In the genomic region with DNA sequence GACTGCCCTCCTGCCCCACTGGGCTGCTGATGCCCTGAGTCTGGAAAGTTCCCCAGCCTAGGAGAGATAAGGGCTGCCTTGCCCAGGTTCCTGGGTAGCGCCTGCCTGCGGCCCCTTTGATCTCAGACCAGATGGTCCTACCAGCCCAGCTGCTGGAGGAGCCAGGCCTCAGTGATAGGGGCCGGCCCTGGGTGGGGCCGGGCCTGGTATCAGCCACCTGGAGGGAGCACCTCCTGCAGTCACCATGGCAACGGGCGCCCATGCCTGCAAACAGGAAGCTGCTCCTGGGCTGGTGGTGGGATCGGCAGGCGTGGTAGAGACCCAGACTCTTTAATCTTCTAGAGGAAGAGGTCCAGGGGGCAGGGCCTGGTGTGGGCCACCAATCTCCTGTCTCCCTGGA, we compare ENCODE assay signal across 12 cellular contexts.
DNase-seq lines count a peak whose midpoint lies in the region; ATAC-seq and TF ChIP-seq lines count a peak whose summit lies in the region.
"Had no signal": no experiment of that assay in that cellular context is flagged by ENCODE, and none has a peak within 500 bp of the region (broad histone marks: within the 10 kb centered on the region; RNA-seq: fewer than 3 reads in every experiment).

No MANE protein-coding gene starts in this region.

- ATAC-seq in GM18909 (IDR thresholded peaks at IDR 0.05; ENCODE audit: poor library complexity, unreplicated experiment): no peak

- no peak overlapping the region for H2BK5ac ChIP-seq in mesenchymal stem cell (ENCODE audit: low read depth, low read length, poor library complexity, severe bottlenecking)

- peak overlapping the region; percentile 87 to 97 for H2BK12ac ChIP-seq in mesenchymal stem cell (ENCODE audit: low read length in 2 of 2)

- peak; percentile 12 for DNase-seq in NCI-H1092 treated with DMSO at 0.1 percent for 48 hours (lab: John Stamatoyannopoulos, UW)
- DNase-seq in NCI-H1092 (lab: John Stamatoyannopoulos, UW): no peak
- peak; percentile 64 for DNase-seq in Jurkat, Clone E6-1 (ENCODE audit: low read depth, low spot score)
- peak; percentile 20 for DNase-seq in RPMI8226
- DNase-seq in mesenchymal stem cell: no peak
- DNase-seq in HEK293T (ENCODE audit: extremely low spot score): no peak
- no peak for DNase-seq in superior temporal gyrus (ENCODE audit: extremely low spot score)
- DNase-seq: 8988T; activated effector memory CD4-positive, alpha-beta T cell treated with anti-CD3 and anti-CD28 coated beads, Interleukin-2, amount 50 U/mL, for 16 hours had no signal

- no peak overlapping the region for H2AFZ ChIP-seq in mesenchymal stem cell (ENCODE audit: low read depth, low read length)

- POLR2A ChIA-PET in HEK293T (lab: Yijun Ruan, JAX): no interaction called here

- no peaks in the 10 kb centered on the region for H3K9me3 ChIP-seq in mesenchymal stem cell (ENCODE audit: control insufficient read depth, low read length)
- H3K9me3 ChIP-seq: SJSA1 had no signal

- no peak overlapping the region for H3K4me2 ChIP-seq in mesenchymal stem cell (ENCODE audit: low read length, poor library complexity, severe bottlenecking)

- H3K27me3 ChIP-seq in mesenchymal stem cell (ENCODE audit: control insufficient read depth in 1 of 2, insufficient read depth in 1 of 2, low read length in 2 of 2): peaks cover 49 to 79% of the 10 kb centered on the region in 2 experiments

- H4K8ac ChIP-seq in mesenchymal stem cell (ENCODE audit: low read length): no peak overlapping the region

- no peak overlapping the region for H2AK5ac ChIP-seq in mesenchymal stem cell (ENCODE audit: low read length, severe bottlenecking)

- H4K91ac ChIP-seq in mesenchymal stem cell (ENCODE audit: low read length): no peak overlapping the region

- peak overlapping the region in 1 of 2 experiments; percentile 62 for H3K14ac ChIP-seq in mesenchymal stem cell (ENCODE audit: low read length in 2 of 2)

- H2BK15ac ChIP-seq in mesenchymal stem cell (ENCODE audit: low read depth, poor library complexity, severe bottlenecking): peak overlapping the region; percentile 52

- CTCF ChIA-PET in HEK293T (lab: Yijun Ruan, JAX): no interaction called here

- peaks cover 21% of the 10 kb centered on the region for H3K4me1 ChIP-seq in mesenchymal stem cell (ENCODE audit: control insufficient read depth, insufficient read depth, low read depth, low read length)

- no peaks in the 10 kb centered on the region for H3K36me3 ChIP-seq in mesenchymal stem cell (ENCODE audit: control insufficient read depth in 1 of 2, insufficient read depth in 2 of 2, low read depth in 1 of 2, low read length in 2 of 2)
- H3K36me3 ChIP-seq: SJSA1 had no signal

- H3K4ac ChIP-seq in mesenchymal stem cell (ENCODE audit: low read depth in 1 of 2, low read length in 2 of 2): peak overlapping the region; percentile 11 to 13

- WGBS in mesenchymal stem cell: 62% methylated on average over 8 of the region's 8 CpGs

- H3K79me1 ChIP-seq in mesenchymal stem cell (replicated peaks; ENCODE audit: low read length, poor library complexity, severe bottlenecking): no peaks in the 10 kb centered on the region

- no peak overlapping the region for H2BK120ac ChIP-seq in mesenchymal stem cell (ENCODE audit: low read depth, low read length)

- no peak overlapping the region for H3K4me3 ChIP-seq in Jurkat, Clone E6-1 (ENCODE audit: low read length)
- H3K4me3 ChIP-seq in mesenchymal stem cell (ENCODE audit: insufficient read depth in 1 of 2, low read depth in 1 of 2, low read length in 2 of 2): no peak overlapping the region
- H3K4me3 ChIP-seq: lung, SJSA1 had no signal

- H3K23ac ChIP-seq in mesenchymal stem cell (ENCODE audit: low read length in 2 of 2): no peak overlapping the region

- no peak overlapping the region for H3K27ac ChIP-seq in mesenchymal stem cell (ENCODE audit: low read length, poor library complexity, severe bottlenecking)
- H3K27ac ChIP-seq: SJSA1 had no signal

- no peak overlapping the region for H3K9ac ChIP-seq in mesenchymal stem cell (ENCODE audit: low read length)

- peak overlapping the region; percentile 18 to 65 for H3K18ac ChIP-seq in mesenchymal stem cell (ENCODE audit: low read depth in 1 of 2, low read length in 2 of 2)

TF ChIP-seq in HEK293T, 16 proteins besides CTCF, POLR2A, EP300 and RAD21:
- TF ChIP-seq FOXK2 (IDR thresholded peaks at IDR 0.05) (no peak), ZNF384 (IDR thresholded peaks at IDR 0.05) (no peak), FOXM1 (IDR thresholded peaks at IDR 0.05; ENCODE audit: borderline replicate concordance) (no peak), HDGF (IDR thresholded peaks at IDR 0.05; ENCODE audit: borderline replicate concordance) (no peak), NFRKB (IDR thresholded peaks at IDR 0.05) (no peak), PKNOX1 (IDR thresholded peaks at IDR 0.05) (no peak), ARNT (IDR thresholded peaks at IDR 0.05) (no peak), TARDBP (IDR thresholded peaks at IDR 0.05) (no peak), ELF4 (IDR thresholded peaks at IDR 0.05) (no peak), SP1 (IDR thresholded peaks at IDR 0.05) (no peak), CTBP1 (IDR thresholded peaks at IDR 0.05; ENCODE audit: borderline replicate concordance) (no peak), L3MBTL2 (conservative IDR thresholded peaks at IDR 0.05) (no peak), LEF1 (IDR thresholded peaks at IDR 0.05; ENCODE audit: borderline replicate concordance) (no peak), FOXA1 (IDR thresholded peaks at IDR 0.05) (no peak), BHLHE40 (IDR thresholded peaks at IDR 0.05; ENCODE audit: borderline replicate concordance) (no peak), SUZ12 (IDR thresholded peaks at IDR 0.05) (no peak)

Comparison
In these comparisons a context has a peak if more than half of its experiments do, and no peak if none do; other contexts are left out.
1. DNase-seq: peak in NCI-H1092 treated with DMSO at 0.1 percent for 48 hours (single experiment), Jurkat, Clone E6-1 (single experiment) and RPMI8226 (single experiment); none in NCI-H1092 (single experiment), mesenchymal stem cell (single experiment), HEK293T (single experiment) and superior temporal gyrus (single experiment).